In genomic region chr5:65506961-65507360, GRCh38 we compare ENCODE assay signal across 20 cellular contexts. TPM values are rescaled to one million over a fixed set of nuclear protein-coding genes. Genes with fewer than 3 reads are reported as not detected.
A peak's percentile ranks its signal among the peaks of the same experiment; 100 is the strongest.
DNase-seq lines count a peak whose midpoint lies in the region; ATAC-seq and TF ChIP-seq lines count a peak whose summit lies in the region.
"Had no signal": no experiment of that assay in that cellular context is flagged by ENCODE, and none has a peak within 500 bp of the region (broad histone marks: within the 10 kb centered on the region; RNA-seq: fewer than 3 reads in every experiment).

No MANE protein-coding gene starts in this region.

- no peak overlapping the region for H2BK20ac ChIP-seq in IMR-90 (ENCODE audit: low read depth, low read length)

- H3K4me1 ChIP-seq in IMR-90 (ENCODE audit: control insufficient read depth, insufficient read depth, low read length) (no peaks in the 10 kb centered on the region), osteoblast (ENCODE audit: insufficient read depth, low read length) (peaks cover 8% of the 10 kb centered on the region)
- H3K4me1 ChIP-seq: BE2C, heart left ventricle, spleen had no signal

- H3K36me3 ChIP-seq in IMR-90 (ENCODE audit: control insufficient read depth, insufficient read depth, low read length) = no peaks in the 10 kb centered on the region
- H3K36me3 ChIP-seq in osteoblast (ENCODE audit: insufficient read depth, low read length) = no peaks in the 10 kb centered on the region
- peaks cover 3% of the 10 kb centered on the region; the same call in 1 of the 2 replicates for H3K36me3 ChIP-seq in WERI-Rb-1
- H3K36me3 ChIP-seq: BE2C, heart left ventricle, spleen had no signal

- H2AK9ac ChIP-seq in IMR-90 (replicated peaks; ENCODE audit: low read depth, low read length, poor library complexity) = no peak overlapping the region

- CTCF ChIA-PET in IMR-90 (lab: Yijun Ruan, JAX) = no interaction called here

- H3K23ac ChIP-seq in IMR-90 (ENCODE audit: low read depth, low read length) = no peak overlapping the region

- no peak for TF ChIP-seq POLR2A in IMR-90 (IDR thresholded peaks at IDR 0.05; ENCODE audit: low read depth, low read length)

- no peak overlapping the region for H2AK5ac ChIP-seq in IMR-90 (ENCODE audit: low read depth, low read length)

- H3K9me1 ChIP-seq in IMR-90 (ENCODE audit: insufficient read depth, low read length) = no peaks in the 10 kb centered on the region

- H2BK15ac ChIP-seq in IMR-90 (ENCODE audit: low read depth, low read length) = no peak overlapping the region

- no peaks in the 10 kb centered on the region for H3K79me1 ChIP-seq in IMR-90 (ENCODE audit: low read depth in 1 of 2, low read length in 2 of 2)

- H3K9me3 ChIP-seq in IMR-90 (ENCODE audit: control insufficient read depth, insufficient read depth, low read length) = no peaks in the 10 kb centered on the region
- H3K9me3 ChIP-seq in osteoblast (ENCODE audit: low read depth, low read length) = no peaks in the 10 kb centered on the region
- H3K9me3 ChIP-seq in WERI-Rb-1 (ENCODE audit: severe bottlenecking) = no peaks in the 10 kb centered on the region
- H3K9me3 ChIP-seq: BE2C, heart left ventricle, spleen had no signal

- H2AFZ ChIP-seq in IMR-90 (replicated peaks; ENCODE audit: low read length, poor library complexity) (no peak overlapping the region), osteoblast (ENCODE audit: low read length) (peak overlapping the region; percentile 76)

- H3K27me3 ChIP-seq in IMR-90 (ENCODE audit: control insufficient read depth, insufficient read depth, low read length) (no peaks in the 10 kb centered on the region), osteoblast (ENCODE audit: insufficient read depth, low read length) (no peaks in the 10 kb centered on the region), WERI-Rb-1 (ENCODE audit: insufficient read depth, low read depth, severe bottlenecking) (no peaks in the 10 kb centered on the region)
- H3K27me3 ChIP-seq: BE2C, heart left ventricle, spleen had no signal

- H4K20me1 ChIP-seq in IMR-90 (ENCODE audit: insufficient read depth, low read length) (no peaks in the 10 kb centered on the region), osteoblast (ENCODE audit: insufficient read depth, low read length) (no peaks in the 10 kb centered on the region)

- intact Hi-C loops in IMR-90 (cut with micrococcal nuclease) (no loop called here), Right ventricle myocardium inferior (cut with DNase I) (no loop called here)

- dilution Hi-C loops in IMR-90 (cut with HindIII; ENCODE audit: low sequenced_read_pairs, unreplicated experiment) = no loop called here

- TF ChIP-seq RAD21 in IMR-90 (IDR thresholded peaks at IDR 0.05; ENCODE audit: low read length) = no peak

- H3K4me2 ChIP-seq in IMR-90 (ENCODE audit: low read depth, low read length) = peak overlapping the region; percentile 13; the same call in 1 of the 2 replicates
- H3K4me2 ChIP-seq in osteoblast (ENCODE audit: insufficient read depth, low read length) = peak overlapping the region; percentile 77

- no peak overlapping the region for H4K5ac ChIP-seq in IMR-90 (ENCODE audit: low read depth, low read length)

- DNase-seq in AG10803 (ENCODE audit: low read depth) (peak; percentile 90), IMR-90 (peak; percentile 65), cardiac fibroblast (ENCODE audit: low read depth in 2 of 2) (peak; percentile 59 to 68), osteoblast (ENCODE audit: insufficient read length, low spot score, missing footprints) (no peak), Right ventricle myocardium inferior (ENCODE audit: missing footprints) (no peak), WERI-Rb-1 (no peak), NCI-H1694 treated with DMSO at 0.1 percent for 48 hours (lab: John Stamatoyannopoulos, UW) (no peak)
- DNase-seq: activated CD4-positive, alpha-beta T cell treated with anti-CD3 and anti-CD28 coated beads, Interleukin-2, amount 10 ng/mL, durations not matched to agents 7 days and 5 days; activated T-cell treated with anti-CD3 and anti-CD28 coated beads for 4 hours; BE2C; DMS53; heart left ventricle; kidney; MM.1S; NCI-H2029; NCI-H69; nucleus accumbens; PC-3; spleen had no signal

- no peak overlapping the region for H2BK120ac ChIP-seq in IMR-90 (ENCODE audit: low read depth, low read length)

- no peak overlapping the region for H2BK5ac ChIP-seq in IMR-90 (ENCODE audit: low read depth, low read length, poor library complexity, severe bottlenecking)

- no peak overlapping the region for H3K27ac ChIP-seq in IMR-90 (ENCODE audit: insufficient read depth, low read length)
- peak overlapping the region; percentile 65 for H3K27ac ChIP-seq in osteoblast (ENCODE audit: low read depth, low read length)
- no peak overlapping the region for H3K27ac ChIP-seq in WERI-Rb-1
- H3K27ac ChIP-seq: heart left ventricle, spleen had no signal

- in situ Hi-C loops in IMR-90 (cut with MboI; ENCODE audit: low sequenced_read_pairs) = no loop called here

- POLR2A ChIA-PET in IMR-90 (lab: Charles Lee; ENCODE audit: unreplicated experiment) = interaction anchor here (0.7 kb wide), 1 partner anchor 462 kb away, joined by 6 read pairs; no protein-coding TSS in a partner anchor

- BruUV-seq in IMR-90 (replicated peaks; lab: Mats Ljungman, UMichigan) = no TSS peak

- no peak overlapping the region for H3K4ac ChIP-seq in IMR-90 (ENCODE audit: low read depth, low read length)

- TF ChIP-seq CTCF in AG10803 (conservative IDR thresholded peaks at IDR 0.05; ENCODE audit: low read length) = no peak
- TF ChIP-seq CTCF in IMR-90 (conservative IDR thresholded peaks at IDR 0.05; ENCODE audit: low read depth, low read length) = no peak
- no peak for TF ChIP-seq CTCF in cardiac fibroblast (IDR thresholded peaks at IDR 0.05; ENCODE audit: low read depth, low read length)
- no peak for TF ChIP-seq CTCF in osteoblast (IDR thresholded peaks at IDR 0.05; ENCODE audit: extremely low read depth, low read depth, low read length)
- no peak for TF ChIP-seq CTCF in WERI-Rb-1 (IDR thresholded peaks at IDR 0.05; ENCODE audit: low read depth, low read length)

- H3K56ac ChIP-seq in IMR-90 (ENCODE audit: extremely low read depth, insufficient read depth, low read length) = no peak overlapping the region

- no peak for ATAC-seq in IMR-90 (ENCODE audit: low read depth)
- no peak for ATAC-seq in Right ventricle myocardium inferior
- ATAC-seq in HG02571 (IDR thresholded peaks at IDR 0.05; ENCODE audit: unreplicated experiment) = no peak
- ATAC-seq: heart left ventricle, PC-3 had no signal

- no CpG with 5 or more reads among the region's 3 CpGs for WGBS in IMR-90 (ENCODE audit: extremely low coverage in 2 of 2, insufficient read length in 1 of 2), 2 experiments

- no peaks in the 10 kb centered on the region for H3K79me2 ChIP-seq in osteoblast (ENCODE audit: insufficient read depth, low read length)

- no peak overlapping the region for H3K18ac ChIP-seq in IMR-90 (ENCODE audit: low read depth, low read length)

- peak overlapping the region; percentile 3 for H3K4me3 ChIP-seq in AG10803 (ENCODE audit: low read length)
- no peak overlapping the region for H3K4me3 ChIP-seq in IMR-90 (ENCODE audit: insufficient read depth, low read depth, low read length)
- H3K4me3 ChIP-seq in cardiac fibroblast (replicated peaks in 1 of 2; ENCODE audit: low read depth in 2 of 2, low read length in 2 of 2) = no peak overlapping the region
- peak overlapping the region; percentile 40 for H3K4me3 ChIP-seq in osteoblast (ENCODE audit: insufficient read depth, low read length)
- H3K4me3 ChIP-seq in WERI-Rb-1 (ENCODE audit: low read depth, low read length) = no peak overlapping the region
- H3K4me3 ChIP-seq: heart left ventricle, spleen had no signal

- no peak overlapping the region; a peak in 1 of 4 replicates for H4K8ac ChIP-seq in IMR-90 (ENCODE audit: low read depth in 2 of 2, low read length in 2 of 2)

- H3K9ac ChIP-seq in IMR-90 (ENCODE audit: low read depth, low read length) = no peak overlapping the region

- no peak overlapping the region for H4K91ac ChIP-seq in IMR-90 (ENCODE audit: insufficient read depth, low read depth, low read length)

- H3K14ac ChIP-seq in IMR-90 (replicated peaks; ENCODE audit: low read depth, low read length) = no peak overlapping the region

TF ChIP-seq in IMR-90, 13 proteins besides CTCF, POLR2A, EP300 and RAD21:
- TF ChIP-seq NFE2L2 (IDR thresholded peaks at IDR 0.05; ENCODE audit: low read depth, low read length) (0 out of 2 replicates have a peak, but pooled peaks have one; percentile 5), CEBPB (IDR thresholded peaks at IDR 0.05; ENCODE audit: low read depth, low read length) (no peak), MAFK (IDR thresholded peaks at IDR 0.05; ENCODE audit: low read depth, low read length) (no peak), SMC3 (IDR thresholded peaks at IDR 0.05; ENCODE audit: low read depth, low read length) (no peak)

RNA-seq across cellular contexts. Expression of gene ADAMTS6, which starts 25.2 kb away (rescaled TPM):
- total RNA-seq in IMR-90 (2012; rRNA removed) = 160 and 173 TPM in 2 replicates
- 21.0 and 23.9 TPM in 2 replicates for polyA plus RNA-seq in IMR-90 (2012; rRNA removed)
- 6.9 and 9.7 TPM in 2 replicates for polyA plus RNA-seq in IMR-90 (2012; cell fraction: cytosol; rRNA removed)
- 89.0 and 171 TPM in 2 replicates for polyA plus RNA-seq in IMR-90 (2012; cell fraction: nucleus; rRNA removed; ENCODE audit: low replicate concordance)
- 135 and 150 TPM in 2 replicates for total RNA-seq in osteoblast
- total RNA-seq in Right ventricle myocardium inferior = 0.73 TPM

RNA-seq across cellular contexts. Expression of gene CENPK, which starts 56.0 kb away (rescaled TPM):
- total RNA-seq in IMR-90 (2012; rRNA removed) = 5.6 and 13.6 TPM in 2 replicates
- 6.6 and 9.4 TPM in 2 replicates for polyA plus RNA-seq in IMR-90 (2012; rRNA removed)
- polyA plus RNA-seq in IMR-90 (2012; cell fraction: cytosol; rRNA removed) = 0.35 and 0.45 TPM in 2 replicates
- 0.64 and 4.4 TPM in 2 replicates for polyA plus RNA-seq in IMR-90 (2012; cell fraction: nucleus; rRNA removed; ENCODE audit: low replicate concordance)
- total RNA-seq in osteoblast = 8.5 and 11.9 TPM in 2 replicates
- 2.0 TPM for total RNA-seq in Right ventricle myocardium inferior

RNA-seq across cellular contexts. Expression of gene PPWD1, which starts 56.1 kb away (rescaled TPM):
- 17.9 and 30.8 TPM in 2 replicates for total RNA-seq in IMR-90 (2012; rRNA removed)
- 8.4 and 12.5 TPM in 2 replicates for polyA plus RNA-seq in IMR-90 (2012; rRNA removed)
- 0.41 and 1.5 TPM in 2 replicates for polyA plus RNA-seq in IMR-90 (2012; cell fraction: cytosol; rRNA removed)
- polyA plus RNA-seq in IMR-90 (2012; cell fraction: nucleus; rRNA removed; ENCODE audit: low replicate concordance) = 2.2 and 36.8 TPM in 2 replicates
- 35.8 and 40.1 TPM in 2 replicates for total RNA-seq in osteoblast
- total RNA-seq in Right ventricle myocardium inferior = 17.6 TPM

Comparison
In these comparisons a context has a peak if more than half of its experiments do, and no peak if none do; other contexts are left out.
1. DNase-seq: peak in AG10803 (single experiment), IMR-90 (single experiment) and cardiac fibroblast (2 of 2); none in osteoblast (single experiment), Right ventricle myocardium inferior (single experiment), WERI-Rb-1 (single experiment) and NCI-H1694 treated with DMSO at 0.1 percent for 48 hours (single experiment).
2. H3K4me3 ChIP-seq: peak in AG10803 (single experiment) and osteoblast (single experiment); none in IMR-90 (single experiment), cardiac fibroblast (0 of 2) and WERI-Rb-1 (single experiment).
3. RNA of gene ADAMTS6, which starts 25.2 kb away (total RNA-seq): 160 to 173 TPM in IMR-90 and 135 to 150 TPM in osteoblast; 0.73 TPM in Right ventricle myocardium inferior (single experiment); every median in the first group is over 10 times any median in the second.